2 cellular contexts compared by ENCODE assay signal in the genomic region with DNA sequence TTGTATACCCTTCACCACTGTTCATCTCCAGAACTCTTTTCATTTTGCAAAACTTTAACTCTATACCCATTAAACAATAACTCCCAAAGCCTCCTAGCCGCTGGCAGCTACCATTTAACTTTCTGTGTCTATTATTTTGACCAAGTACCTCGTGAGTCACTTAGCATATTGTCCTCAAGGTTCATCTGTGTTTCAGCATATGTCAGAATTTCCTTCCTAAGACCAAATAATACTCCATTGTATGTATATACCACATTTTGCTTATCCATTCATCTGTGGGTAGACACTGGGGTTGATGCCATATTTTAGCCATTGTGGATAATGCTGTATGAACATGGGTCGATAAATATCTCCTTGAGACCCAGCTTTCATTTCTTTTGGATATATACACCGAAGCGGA.
TF ChIP-seq lines count a peak whose summit lies in the region.

No MANE protein-coding gene starts in this region.

TF ChIP-seq in IMR-90, 13 proteins besides CTCF, POLR2A, EP300 and RAD21:
- TF ChIP-seq MXI1 (IDR thresholded peaks at IDR 0.05; ENCODE audit: borderline replicate concordance, low read depth, low read length) (no peak), MAZ (IDR thresholded peaks at IDR 0.05; ENCODE audit: borderline replicate concordance, low read depth, low read length) (no peak), RCOR1 (IDR thresholded peaks at IDR 0.05; ENCODE audit: insufficient replicate concordance, low read length) (no peak), CHD1 (IDR thresholded peaks at IDR 0.05; ENCODE audit: low read depth, low read length) (no peak), BHLHE40 (IDR thresholded peaks at IDR 0.05; ENCODE audit: low read depth, low read length) (no peak), CEBPB (IDR thresholded peaks at IDR 0.05; ENCODE audit: low read depth, low read length) (no peak)
- TF ChIP-seq, protein P1, sequence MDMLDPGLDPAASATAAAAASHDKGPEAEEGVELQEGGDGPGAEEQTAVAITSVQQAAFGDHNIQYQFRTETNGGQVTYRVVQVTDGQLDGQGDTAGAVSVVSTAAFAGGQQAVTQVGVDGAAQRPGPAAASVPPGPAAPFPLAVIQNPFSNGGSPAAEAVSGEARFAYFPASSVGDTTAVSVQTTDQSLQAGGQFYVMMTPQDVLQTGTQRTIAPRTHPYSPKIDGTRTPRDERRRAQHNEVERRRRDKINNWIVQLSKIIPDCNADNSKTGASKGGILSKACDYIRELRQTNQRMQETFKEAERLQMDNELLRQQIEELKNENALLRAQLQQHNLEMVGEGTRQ (IDR thresholded peaks at IDR 0.05; ENCODE audit: low read depth, low read length) = no peak
- TF ChIP-seq, protein P2, sequence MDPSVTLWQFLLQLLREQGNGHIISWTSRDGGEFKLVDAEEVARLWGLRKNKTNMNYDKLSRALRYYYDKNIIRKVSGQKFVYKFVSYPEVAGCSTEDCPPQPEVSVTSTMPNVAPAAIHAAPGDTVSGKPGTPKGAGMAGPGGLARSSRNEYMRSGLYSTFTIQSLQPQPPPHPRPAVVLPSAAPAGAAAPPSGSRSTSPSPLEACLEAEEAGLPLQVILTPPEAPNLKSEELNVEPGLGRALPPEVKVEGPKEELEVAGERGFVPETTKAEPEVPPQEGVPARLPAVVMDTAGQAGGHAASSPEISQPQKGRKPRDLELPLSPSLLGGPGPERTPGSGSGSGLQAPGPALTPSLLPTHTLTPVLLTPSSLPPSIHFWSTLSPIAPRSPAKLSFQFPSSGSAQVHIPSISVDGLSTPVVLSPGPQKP (IDR thresholded peaks at IDR 0.05; ENCODE audit: borderline replicate concordance, low read depth, low read length) = no peak

TF ChIP-seq in K562, 482 proteins besides CTCF, POLR2A, EP300 and RAD21:
- TF ChIP-seq ZNF347 (CRISPR knock-in tag; IDR thresholded peaks at IDR 0.05; ENCODE audit: low read depth) (no peak), SLC30A9 (CRISPR knock-in tag; IDR thresholded peaks at IDR 0.05) (no peak), EP400 (IDR thresholded peaks at IDR 0.05) (no peak), HDAC3 (IDR thresholded peaks at IDR 0.05; ENCODE audit: borderline replicate concordance, partially characterized antibody) (no peak), ZC3H8 (IDR thresholded peaks at IDR 0.05) (no peak), STAT5B (CRISPR knock-in tag; IDR thresholded peaks at IDR 0.05) (no peak)
- TF ChIP-seq, protein P3, sequence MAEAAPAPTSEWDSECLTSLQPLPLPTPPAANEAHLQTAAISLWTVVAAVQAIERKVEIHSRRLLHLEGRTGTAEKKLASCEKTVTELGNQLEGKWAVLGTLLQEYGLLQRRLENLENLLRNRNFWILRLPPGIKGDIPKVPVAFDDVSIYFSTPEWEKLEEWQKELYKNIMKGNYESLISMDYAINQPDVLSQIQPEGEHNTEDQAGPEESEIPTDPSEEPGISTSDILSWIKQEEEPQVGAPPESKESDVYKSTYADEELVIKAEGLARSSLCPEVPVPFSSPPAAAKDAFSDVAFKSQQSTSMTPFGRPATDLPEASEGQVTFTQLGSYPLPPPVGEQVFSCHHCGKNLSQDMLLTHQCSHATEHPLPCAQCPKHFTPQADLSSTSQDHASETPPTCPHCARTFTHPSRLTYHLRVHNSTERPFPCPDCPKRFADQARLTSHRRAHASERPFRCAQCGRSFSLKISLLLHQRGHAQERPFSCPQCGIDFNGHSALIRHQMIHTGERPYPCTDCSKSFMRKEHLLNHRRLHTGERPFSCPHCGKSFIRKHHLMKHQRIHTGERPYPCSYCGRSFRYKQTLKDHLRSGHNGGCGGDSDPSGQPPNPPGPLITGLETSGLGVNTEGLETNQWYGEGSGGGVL (CRISPR knock-in tag; IDR thresholded peaks at IDR 0.05) = no peak
TF ChIP-seq in K562: peak in this region for 0.
